1 cellular context compared by ENCODE assay signal in genomic region chr20:32823737-32824588, GRCh38.
A peak's percentile ranks its signal among the peaks of the same experiment; 100 is the strongest.
TF ChIP-seq lines count a peak whose summit lies in the region.

No MANE protein-coding gene starts in this region.

TF ChIP-seq in HepG2, 621 proteins besides CTCF, POLR2A, EP300 and RAD21 (continued from another document and continues in another):
- TF ChIP-seq HNF1A (IDR thresholded peaks at IDR 0.05; ENCODE audit: low read depth) (no peak), HNF1A (CRISPR knock-in tag; IDR thresholded peaks at IDR 0.05; ENCODE audit: borderline replicate concordance) (no peak), JUND (CRISPR knock-in tag; IDR thresholded peaks at IDR 0.05) (no peak), NR2F1 (CRISPR knock-in tag; IDR thresholded peaks at IDR 0.05) (no peak), PRDM10 (CRISPR knock-in tag; IDR thresholded peaks at IDR 0.05; ENCODE audit: low read depth) (no peak), PRDM4 (CRISPR knock-in tag; IDR thresholded peaks at IDR 0.05; ENCODE audit: borderline replicate concordance) (no peak), ZNF557 (CRISPR knock-in tag; IDR thresholded peaks at IDR 0.05) (no peak), ZNF678 (CRISPR knock-in tag; IDR thresholded peaks at IDR 0.05) (no peak), JDP2 (CRISPR knock-in tag; IDR thresholded peaks at IDR 0.05; ENCODE audit: borderline replicate concordance) (no peak), DBP (CRISPR knock-in tag; IDR thresholded peaks at IDR 0.05; ENCODE audit: not compliant biosample characterization) (no peak), TBX3 (IDR thresholded peaks at IDR 0.05; ENCODE audit: borderline replicate concordance) (no peak), ZNF512B (CRISPR knock-in tag; IDR thresholded peaks at IDR 0.05; ENCODE audit: borderline replicate concordance) (no peak), ZNF639 (CRISPR knock-in tag; conservative IDR thresholded peaks at IDR 0.05) (no peak), CSRNP1 (CRISPR knock-in tag; IDR thresholded peaks at IDR 0.05) (no peak), PAX8 (CRISPR knock-in tag; IDR thresholded peaks at IDR 0.05; ENCODE audit: borderline replicate concordance) (no peak), SALL1 (CRISPR knock-in tag; IDR thresholded peaks at IDR 0.05) (peak; percentile 41; the same call in 1 of the 2 replicates), AHDC1 (CRISPR knock-in tag; IDR thresholded peaks at IDR 0.05; ENCODE audit: borderline replicate concordance) (no peak), HMGXB3 (CRISPR knock-in tag; IDR thresholded peaks at IDR 0.05; ENCODE audit: borderline replicate concordance) (peak; percentile 51; the same call in 1 of the 2 replicates)
